Comparison of ENCODE assay signal across 21 cellular contexts in the genomic region with DNA sequence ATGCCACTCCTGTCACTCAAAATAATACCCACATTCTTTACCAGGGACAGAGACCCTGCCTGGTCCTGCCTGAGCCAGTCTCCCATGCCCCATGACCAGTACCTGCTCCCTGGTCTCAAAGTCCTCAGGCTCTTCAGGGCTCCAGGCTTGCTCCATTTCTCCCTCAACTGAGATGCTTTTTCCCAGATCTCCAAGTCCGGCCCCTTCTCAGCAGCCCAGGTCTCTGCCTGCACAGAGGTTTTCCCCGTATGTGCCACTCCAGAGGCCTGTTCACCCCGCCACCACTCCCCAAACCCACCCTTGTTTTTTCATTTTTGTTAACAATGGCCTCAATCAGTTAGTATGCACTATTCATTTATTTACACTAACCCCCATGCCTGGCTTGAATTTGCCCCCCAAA.
"Had no signal": no experiment of that assay in that cellular context is flagged by ENCODE, and none has a peak within 500 bp of the region (broad histone marks: within the 10 kb centered on the region; RNA-seq: fewer than 3 reads in every experiment).

No MANE protein-coding gene starts in this region.

- H3K36me3 Mint-ChIP-seq: activated CD4-positive, alpha-beta memory T cell treated with anti-CD3 and anti-CD28 coated beads for 36 hours; activated naive CD8-positive, alpha-beta T cell; brain had no signal

- H3K4me1 Mint-ChIP-seq: activated CD4-positive, alpha-beta T cell treated with anti-CD3 and anti-CD28 coated beads, Interleukin-2, amount 10 ng/mL, durations not matched to agents 24 days and 14 days; central memory CD8-positive, alpha-beta T cell had no signal

- ATAC-seq: K562, WTC11 had no signal

- H3K9ac ChIP-seq: SK-N-SH had no signal

- H3K4me2 ChIP-seq: SK-N-SH had no signal

- H3K9me3 Mint-ChIP-seq: activated CD4-positive, alpha-beta memory T cell treated with anti-CD3 and anti-CD28 coated beads for 36 hours; activated CD4-positive, alpha-beta T cell treated with anti-CD3 and anti-CD28 coated beads, Interleukin-2, amount 10 ng/mL, durations not matched to agents 24 days and 14 days; activated naive CD4-positive, alpha-beta T cell treated with anti-CD3 and anti-CD28 coated beads for 36 hours; activated T-cell treated with anti-CD3 and anti-CD28 coated beads, Interleukin-2, amount 50 U/mL, for 24 hours had no signal

- H3K9me3 ChIP-seq: SK-N-SH had no signal

- H3K27ac Mint-ChIP-seq: activated CD4-positive, alpha-beta memory T cell treated with anti-CD3 and anti-CD28 coated beads for 36 hours; activated CD4-positive, alpha-beta T cell treated with anti-CD3 and anti-CD28 coated beads, Interleukin-2, amount 10 ng/mL, durations not matched to agents 24 days and 14 days; activated naive CD4-positive, alpha-beta T cell treated with anti-CD3 and anti-CD28 coated beads for 36 hours; activated naive CD8-positive, alpha-beta T cell; activated T-cell treated with anti-CD3 and anti-CD28 coated beads, Interleukin-2, amount 50 U/mL, for 24 hours; WTC11 had no signal

- H3K27me3 Mint-ChIP-seq: activated CD4-positive, alpha-beta memory T cell treated with anti-CD3 and anti-CD28 coated beads for 36 hours; activated CD4-positive, alpha-beta T cell treated with anti-CD3 and anti-CD28 coated beads, Interleukin-2, amount 10 ng/mL, durations not matched to agents 24 days and 14 days; activated naive CD8-positive, alpha-beta T cell; brain; central memory CD8-positive, alpha-beta T cell had no signal

- H3K4me3 Mint-ChIP-seq: activated CD4-positive, alpha-beta memory T cell treated with anti-CD3 and anti-CD28 coated beads for 36 hours; activated CD4-positive, alpha-beta T cell treated with anti-CD3 and anti-CD28 coated beads, Interleukin-2, amount 10 ng/mL, durations not matched to agents 24 days and 14 days; activated naive CD4-positive, alpha-beta T cell treated with anti-CD3 and anti-CD28 coated beads for 36 hours; activated naive CD8-positive, alpha-beta T cell; activated T-cell treated with anti-CD3 and anti-CD28 coated beads, Interleukin-2, amount 50 U/mL, for 24 hours; brain; central memory CD8-positive, alpha-beta T cell; WTC11 had no signal

- H3K4me3 ChIP-seq: K562 had no signal

- DNase-seq: activated CD4-positive, alpha-beta memory T cell treated with anti-CD3 and anti-CD28 coated beads for 36 hours; activated CD4-positive, alpha-beta T cell treated with anti-CD3 and anti-CD28 coated beads, Interleukin-2, amount 10 ng/mL, durations not matched to agents 24 days and 14 days; activated CD4-positive, CD25-positive, alpha-beta regulatory T cell treated with anti-CD3 and anti-CD28 coated beads, Interleukin-2, amount 50 U/mL, for 72 hours; activated gamma-delta T cell; activated naive CD4-positive, alpha-beta T cell treated with anti-CD3 and anti-CD28 coated beads for 36 hours; activated T-cell treated with anti-CD3 and anti-CD28 coated beads, Interleukin-2, amount 50 U/mL, for 24 hours; amygdala; Kasumi-1; NCI-H1930; NCI-H2107; NCI-H345; NCI-H510A; NCI-H526 treated with DMSO at 0.1 percent for 48 hours; NCI-H82; SK-N-SH; SW 1271 had no signal
